In the genomic region with DNA sequence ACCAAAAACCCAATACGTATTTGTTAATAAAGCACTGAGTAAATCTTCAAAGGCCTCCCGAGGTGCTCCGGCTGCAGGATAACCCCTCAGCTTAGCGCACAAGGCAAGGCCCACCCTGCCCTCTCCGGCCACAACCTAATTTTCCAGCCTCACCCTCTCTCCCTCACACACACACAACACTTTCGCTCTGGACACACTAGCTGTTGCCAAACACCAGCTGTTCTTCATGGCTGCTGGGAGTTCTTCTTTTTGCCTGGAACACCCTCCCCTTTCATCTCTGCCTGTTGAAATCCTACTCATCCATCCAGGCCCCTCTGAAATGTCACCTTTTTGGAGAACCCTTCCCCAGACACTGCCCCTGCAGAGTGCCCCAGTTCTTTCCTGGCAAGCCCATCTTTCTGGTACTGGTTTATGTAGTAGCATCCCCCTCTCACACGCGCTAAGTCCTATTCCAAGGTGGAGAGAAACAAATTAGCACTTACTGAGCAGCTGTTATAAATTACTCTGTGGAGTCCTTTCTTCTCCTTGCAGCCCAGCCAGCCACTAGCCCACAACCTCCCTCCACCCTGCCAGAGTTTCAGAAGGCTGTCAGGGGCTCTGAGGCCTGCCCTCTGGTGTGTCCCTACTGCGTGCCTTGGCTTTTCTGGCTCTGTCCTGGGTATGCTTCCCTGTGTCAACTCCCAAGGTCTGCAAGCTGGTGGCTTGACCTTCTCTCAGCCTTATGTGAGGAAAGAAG, we compare ENCODE assay signal across 8 cellular contexts. TPM values are rescaled to one million over a fixed set of nuclear protein-coding genes. Genes with fewer than 3 reads are reported as not detected.
A peak's percentile ranks its signal among the peaks of the same experiment; 100 is the strongest.
DNase-seq lines count a peak whose midpoint lies in the region; ATAC-seq, FAIRE-seq and TF ChIP-seq lines count a peak whose summit lies in the region.

No MANE protein-coding gene starts in this region.

- 79% methylated on average over 9 of the region's 9 CpGs for WGBS in liver
- 65% methylated on average over 9 of the region's 9 CpGs for WGBS in HepG2 (ENCODE audit: low lambda C conversion rate)

- TF ChIP-seq EP300 in HepG2 (IDR thresholded peaks at IDR 0.05; ENCODE audit: low read depth in 2 of 2, low read length in 2 of 2), result no peak
- no peak for TF ChIP-seq EP300 in HepG2 (CRISPR knock-in tag; IDR thresholded peaks at IDR 0.05; ENCODE audit: borderline replicate concordance)

- H3K9me3 Mint-ChIP-seq in activated B cell treated with CpG ODN at 0.5 μM for 24 hours, result peaks cover 3% of the 10 kb centered on the region

- no peaks in the 10 kb centered on the region for H3K36me3 ChIP-seq in liver (ENCODE audit: control insufficient read depth in 4 of 4, insufficient read depth in 3 of 4, low read depth in 1 of 4, low read length in 3 of 4)
- no peaks in the 10 kb centered on the region for H3K36me3 ChIP-seq in HepG2 (replicated peaks in 1 of 2; ENCODE audit: control insufficient read depth in 1 of 2, insufficient read depth in 2 of 2, low read length in 2 of 2)
- H3K36me3 ChIP-seq in thoracic aorta, result no peaks in the 10 kb centered on the region

- DNase-seq in HepG2 (ENCODE audit: low spot score), result no peak
- DNase-seq in activated B cell treated with CpG ODN at 0.5 μM for 24 hours, result peak; percentile 17
- no peak for DNase-seq in thoracic aorta (ENCODE audit: low spot score)
- DNase-seq in HT-29 (ENCODE audit: low spot score), result no peak

- H2AFZ ChIP-seq in HepG2 (ENCODE audit: low read length), result no peak overlapping the region

- H3K9me3 ChIP-seq in liver (ENCODE audit: control insufficient read depth in 4 of 4, low read length in 3 of 4), result no peaks in the 10 kb centered on the region
- no peaks in the 10 kb centered on the region for H3K9me3 ChIP-seq in HepG2 (ENCODE audit: low read length)
- peaks cover 3% of the 10 kb centered on the region for H3K9me3 ChIP-seq in iPS-18c (ENCODE audit: control insufficient read depth, insufficient read depth, low read length)
- H3K9me3 ChIP-seq in thoracic aorta, result no peaks in the 10 kb centered on the region

- TF ChIP-seq CTCF in liver (IDR thresholded peaks at IDR 0.05; ENCODE audit: low read depth, low read length, missing input control), result no peak
- TF ChIP-seq CTCF in HepG2 (CRISPR knock-in tag; IDR thresholded peaks at IDR 0.05), result no peak
- TF ChIP-seq CTCF in activated B cell treated with CpG ODN at 0.5 μM for 24 hours (IDR thresholded peaks at IDR 0.05), result no peak
- no peak for TF ChIP-seq CTCF in thoracic aorta (IDR thresholded peaks at IDR 0.05)

- no TSS peak for BruUV-seq in HepG2 (replicated peaks; lab: Mats Ljungman, UMichigan)

- no peaks in the 10 kb centered on the region for H4K20me1 ChIP-seq in HepG2 (ENCODE audit: insufficient read depth, low read length)

- in situ Hi-C loops in HepG2 (cut with HindIII; ENCODE audit: extremely low pct_ligation_motif_present, low pct_unique_long_range_greater_than_20kb), result no loop called here

- H3K4me3 ChIP-seq in liver (ENCODE audit: low read depth in 1 of 3, low read length in 3 of 3) (peak overlapping the region in 1 of 3 donors; percentile 40), HepG2 (replicated peaks in 1 of 3; ENCODE audit: insufficient read depth in 1 of 3, low read depth in 2 of 3, low read length in 3 of 3) (no peak overlapping the region), iPS-18c (ENCODE audit: insufficient read depth, low read depth, low read length) (peak overlapping the region; percentile 44; the same call in 1 of the 2 replicates), thoracic aorta (peak overlapping the region; percentile 69)

- H3K27ac Mint-ChIP-seq in activated B cell treated with CpG ODN at 0.5 μM for 24 hours, result peak overlapping the region; percentile 93

- ATAC-seq in HepG2 (no peak), activated B cell treated with CpG ODN at 0.5 μM for 24 hours (ENCODE audit: low read depth) (no peak), thoracic aorta (ENCODE audit: insufficient number of reproducible peaks, low FRiP score, low read depth) (no peak), HG02885 (IDR thresholded peaks at IDR 0.05; ENCODE audit: poor library complexity, unreplicated experiment) (no peak), HG03175 (IDR thresholded peaks at IDR 0.05; ENCODE audit: unreplicated experiment) (no peak)

- no peaks in the 10 kb centered on the region for H3K79me2 ChIP-seq in HepG2 (ENCODE audit: insufficient read depth, low read length)

- POLR2A ChIA-PET in HepG2 (lab: Yijun Ruan, JAX) (no interaction called here), activated B cell treated with CpG ODN at 0.5 μM for 24 hours (lab: Charles Lee) (interaction anchor here (1.2 to 1.3 kb wide), 2 partner anchors 25 to 117 kb away, joined by 3 read pairs; no protein-coding TSS in a partner anchor)

- no peak overlapping the region for H3K4me2 ChIP-seq in HepG2 (ENCODE audit: low read depth, low read length)

- H3K4me1 ChIP-seq in liver (ENCODE audit: control insufficient read depth in 4 of 4, insufficient read depth in 4 of 4, low read length in 3 of 4) (peaks cover 15 to 32% (median 27%) of the 10 kb centered on the region in 4 donors), HepG2 (ENCODE audit: insufficient read depth, low read length) (peaks cover 18% of the 10 kb centered on the region), thoracic aorta (ENCODE audit: control insufficient read depth in 1 of 2, low read depth in 2 of 2) (peaks cover 0 to 6% of the 10 kb centered on the region in 2 donors)

- H3K27me3 Mint-ChIP-seq in activated B cell treated with CpG ODN at 0.5 μM for 24 hours, result no peaks in the 10 kb centered on the region

- no peak for FAIRE-seq in HepG2 (lab: Jason Lieb, UNC)

- H3K9ac ChIP-seq in liver (ENCODE audit: low read depth in 1 of 2, low read length in 2 of 2) (no peak overlapping the region), HepG2 (ENCODE audit: insufficient read depth, low read depth, low read length) (no peak overlapping the region)

- H3K36me3 Mint-ChIP-seq in activated B cell treated with CpG ODN at 0.5 μM for 24 hours (ENCODE audit: low read depth), result peaks cover 3% of the 10 kb centered on the region

- TF ChIP-seq RAD21 in liver (IDR thresholded peaks at IDR 0.05) (no peak), HepG2 (CRISPR knock-in tag; IDR thresholded peaks at IDR 0.05) (no peak)

- no peaks in the 10 kb centered on the region for H3K27me3 ChIP-seq in liver (ENCODE audit: control insufficient read depth in 4 of 4, insufficient read depth in 4 of 4, low read length in 3 of 4)
- no peaks in the 10 kb centered on the region for H3K27me3 ChIP-seq in HepG2 (ENCODE audit: control insufficient read depth in 1 of 2, insufficient read depth in 2 of 2, low read length in 2 of 2)
- no peaks in the 10 kb centered on the region for H3K27me3 ChIP-seq in thoracic aorta (replicated peaks; ENCODE audit: insufficient read depth)

- CTCF ChIA-PET in HepG2 (lab: Yijun Ruan, JAX; ENCODE audit: low intra/inter-chr PET ratio, low total read pairs), result no interaction called here
- CTCF ChIA-PET in activated B cell treated with CpG ODN at 0.5 μM for 24 hours (lab: Charles Lee), result interaction anchor here (0.6 to 1.6 kb wide), 3 partner anchors 50 to 1560 kb away, joined by 3 to 6 read pairs (median 4); no protein-coding TSS in a partner anchor

- peaks cover 25% of the 10 kb centered on the region for H3K4me1 Mint-ChIP-seq in activated B cell treated with CpG ODN at 0.5 μM for 24 hours

- H3K27ac ChIP-seq in liver (ENCODE audit: low read depth in 1 of 2, low read length in 2 of 2) (peak overlapping the region; percentile 32 to 64), HepG2 (ENCODE audit: extremely low read length, insufficient read depth, low read length) (no peak overlapping the region), thoracic aorta (no peak overlapping the region)

- intact Hi-C loops in HepG2 (cut with micrococcal nuclease; ENCODE audit: unreplicated experiment) (no loop called here), activated B cell treated with CpG ODN at 0.5 μM for 24 hours (cut with micrococcal nuclease) (loop anchor here (1.0 to 10.0 kb wide), 6 partner anchors 120 to 1074 kb away; a partner anchor contains a TSS)

- peak overlapping the region; percentile 88 for H3K4me3 Mint-ChIP-seq in activated B cell treated with CpG ODN at 0.5 μM for 24 hours

- no peak for TF ChIP-seq POLR2A in HepG2 (IDR thresholded peaks at IDR 0.05; ENCODE audit: insufficient read depth in 1 of 2, low read depth in 2 of 2, low read length in 2 of 2)

TF ChIP-seq in liver, 16 proteins besides CTCF, POLR2A, EP300 and RAD21 (continues in another document):
- TF ChIP-seq NR2F2 (IDR thresholded peaks at IDR 0.05), result no peak
- TF ChIP-seq YY1 (IDR thresholded peaks at IDR 0.05), result no peak
- no peak for TF ChIP-seq GABPA (IDR thresholded peaks at IDR 0.05 in 1 of 2, conservative IDR thresholded peaks at IDR 0.05 in 1 of 2)

TF ChIP-seq in HepG2, 621 proteins besides CTCF, POLR2A, EP300 and RAD21 (continues in another document):
- TF ChIP-seq ZIK1 (CRISPR knock-in tag; IDR thresholded peaks at IDR 0.05; ENCODE audit: borderline replicate concordance, low read depth) (no peak), ZNF335 (CRISPR knock-in tag; IDR thresholded peaks at IDR 0.05) (no peak)

RNA-seq across cellular contexts. Expression of a gene that starts 0.8 kb away (rescaled TPM):
- total RNA-seq in liver (1 to 10 TPM; 2.5 to 4.2 TPM), HepG2 (2016; rRNA removed; fragmentation: Illumina TruSeq; extraction: Trizol) (0.20 TPM in 1 of 2 replicates, not detected in the other), activated B cell treated with CpG ODN at 0.5 μM for 24 hours (22.7 and 25.8 TPM in 2 replicates), thoracic aorta (1 to 10 TPM; 2.2 to 2.7 TPM)
- polyA plus RNA-seq in liver (under 1 TPM; 0.33 to 0.37 TPM), HepG2 (2011; rRNA removed) (0.09 and 0.16 TPM in 2 replicates)
- total RNA-seq in HepG2 (2016; cell fraction: cytosol; rRNA removed; fragmentation: Illumina TruSeq; extraction: Trizol; ENCODE audit: low read depth), result not detected in 2 replicates
- 0.09 and 0.12 TPM in 2 replicates for total RNA-seq in HepG2 (2016; cell fraction: insoluble cytoplasmic fraction; rRNA removed; fragmentation: Illumina TruSeq; extraction: Trizol)
- total RNA-seq in HepG2 (2016; cell fraction: membrane; rRNA removed; fragmentation: Illumina TruSeq; extraction: Trizol), result not detected in 2 replicates
- total RNA-seq in HepG2 (2016; cell fraction: nucleus; rRNA removed; fragmentation: Illumina TruSeq; extraction: Trizol), result 0.40 and 0.47 TPM in 2 replicates
- polyA plus RNA-seq in HepG2 (2011; cell fraction: cytosol; rRNA removed), result 0.03 and 0.04 TPM in 2 replicates
- polyA plus RNA-seq in HepG2 (2011; cell fraction: nucleus; rRNA removed), result 0.17 and 0.29 TPM in 2 replicates
- 0.19 and 0.21 TPM in 2 replicates for polyA plus RNA-seq in HepG2 (2012)
- polyA plus RNA-seq in HepG2 (2016; cell fraction: cytosol; fragmentation: Illumina TruSeq; extraction: Trizol; ENCODE audit: low read depth), result not detected in 2 replicates
- not detected in 2 replicates for polyA plus RNA-seq in HepG2 (2016; cell fraction: insoluble cytoplasmic fraction; fragmentation: Illumina TruSeq; extraction: Trizol; ENCODE audit: low read depth)
- polyA plus RNA-seq in HepG2 (2016; cell fraction: membrane; fragmentation: Illumina TruSeq; extraction: Trizol; ENCODE audit: low read depth), result not detected in 2 replicates
- polyA plus RNA-seq in HepG2 (2016; cell fraction: nucleus; fragmentation: Illumina TruSeq; extraction: Trizol; ENCODE audit: insufficient read depth, low read depth), result 0.55 TPM in 1 of 2 replicates, not detected in the other
- polyA minus RNA-seq in HepG2 (2011; rRNA and poly(A)+ RNA removed; ENCODE audit: low replicate concordance), result 0.10 TPM in 1 of 2 replicates, not detected in the other
- not detected in 2 replicates for polyA minus RNA-seq in HepG2 (2011; cell fraction: cytosol; rRNA and poly(A)+ RNA removed)
- 0.64 and 0.75 TPM in 2 replicates for polyA minus RNA-seq in HepG2 (2011; cell fraction: nucleus; rRNA and poly(A)+ RNA removed)
- 31.3 and 31.4 TPM in 2 replicates for total RNA-seq in HT-29 (2014; rRNA removed; shearing (Covaris generic))

Comparison
In these comparisons a context has a peak if more than half of its experiments do, and no peak if none do; other contexts are left out.
1. H3K27ac ChIP-seq: peak in liver (2 of 2); none in HepG2 (single experiment) and thoracic aorta (0 of 2).
2. H3K4me3 ChIP-seq: peak in iPS-18c (single experiment) and thoracic aorta (single experiment); none in HepG2 (0 of 3).